Comparison of ENCODE assay signal across 12 cellular contexts in the genomic region with DNA sequence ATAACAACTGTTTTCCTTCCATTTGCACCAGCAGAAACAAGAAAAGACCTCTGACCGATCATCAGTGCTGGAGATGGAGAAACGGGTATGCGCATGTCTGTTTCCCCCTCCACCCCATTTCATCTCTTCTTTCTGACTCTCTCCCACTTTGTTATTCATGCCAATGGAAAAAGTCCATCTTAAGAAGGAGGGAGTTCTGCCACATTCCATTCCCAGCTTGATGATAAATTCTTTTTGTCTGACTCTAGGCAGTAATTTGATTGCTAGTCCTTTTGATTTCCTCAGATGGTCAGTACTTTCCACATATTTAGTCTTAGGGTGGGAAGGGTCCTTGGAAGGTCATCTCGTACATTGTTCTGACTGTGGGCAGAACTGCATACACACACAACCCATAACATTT.
DNase-seq lines count a peak whose midpoint lies in the region; ATAC-seq, FAIRE-seq and TF ChIP-seq lines count a peak whose summit lies in the region.
"Had no signal": no experiment of that assay in that cellular context is flagged by ENCODE, and none has a peak within 500 bp of the region (broad histone marks: within the 10 kb centered on the region; RNA-seq: fewer than 3 reads in every experiment).

No MANE protein-coding gene starts in this region.

- DNase-seq in GM23248 = peak; percentile 64
- DNase-seq in hepatocyte (ENCODE audit: low spot score) = no peak
- DNase-seq in sigmoid colon = no peak
- DNase-seq in activated effector memory CD4-positive, alpha-beta T cell treated with anti-CD3 and anti-CD28 coated beads, Interleukin-2, amount 50 U/mL, for 16 hours = no peak
- DNase-seq in H54 (ENCODE audit: insufficient read length, low spot score) = no peak
- DNase-seq: activated CD8-positive, alpha-beta memory T cell treated with anti-CD3 and anti-CD28 coated beads for 24 hours; amygdala; NCI-H1105 had no signal

- TF ChIP-seq POLR2A in sigmoid colon (IDR thresholded peaks at IDR 0.05) (no peak), H54 (IDR thresholded peaks at IDR 0.05; ENCODE audit: low read depth, low read length) (no peak)

- H3K27ac ChIP-seq in GM23248 = peak overlapping the region; percentile 19; the same call in 1 of the 2 replicates
- peak overlapping the region; percentile 97 for H3K27ac ChIP-seq in VCaP
- H3K27ac ChIP-seq in hepatocyte = peak overlapping the region; percentile 25
- H3K27ac ChIP-seq in sigmoid colon = peak overlapping the region; percentile 78 to 94 (median 85)

- 24 to 29% methylated on average over 4 of the region's 4 CpGs for WGBS in GM23248 (ENCODE audit: low coverage in 1 of 2, low lambda C conversion rate in 2 of 2, missing lambda C conversion rate in 2 of 2), 2 experiments
- 80% methylated on average over 4 of the region's 4 CpGs for WGBS in hepatocyte (ENCODE audit: low lambda C conversion rate, missing lambda C conversion rate)
- WGBS in sigmoid colon, 2 donors = 87 to 91% methylated on average over 4 of the region's 4 CpGs

- H3K4me2 ChIP-seq in GM23248 (ENCODE audit: unreplicated experiment) (peak overlapping the region; percentile 46), hepatocyte (no peak overlapping the region)

- TF ChIP-seq CTCF in VCaP (conservative IDR thresholded peaks at IDR 0.05) (no peak), hepatocyte (IDR thresholded peaks at IDR 0.05; ENCODE audit: poor library complexity) (no peak), sigmoid colon (IDR thresholded peaks at IDR 0.05) (no peak)

- H3K9me2 ChIP-seq in GM23248 (ENCODE audit: insufficient read depth) (no peaks in the 10 kb centered on the region), hepatocyte (replicated peaks; ENCODE audit: insufficient read depth) (no peaks in the 10 kb centered on the region)

- H3K36me3 ChIP-seq in GM23248 (ENCODE audit: low read depth) (no peaks in the 10 kb centered on the region), hepatocyte (replicated peaks; ENCODE audit: insufficient read depth, low read depth) (no peaks in the 10 kb centered on the region), sigmoid colon (peaks cover 12 to 87% (median 48%) of the 10 kb centered on the region in 4 donors)

- 0 out of 2 replicates have a peak overlapping the region, but pooled peaks have one; percentile 9 for H2AFZ ChIP-seq in GM23248
- H2AFZ ChIP-seq in hepatocyte = no peak overlapping the region

- no peaks in the 10 kb centered on the region for H3K79me2 ChIP-seq in GM23248 (ENCODE audit: insufficient read depth)
- no peaks in the 10 kb centered on the region for H3K79me2 ChIP-seq in hepatocyte

- H3K4me3 ChIP-seq in GM23248 (no peak overlapping the region), hepatocyte (no peak overlapping the region), sigmoid colon (no peak overlapping the region)

- H3K4me1 ChIP-seq in GM23248 (ENCODE audit: insufficient read depth) (peaks cover 36% of the 10 kb centered on the region), hepatocyte (ENCODE audit: insufficient read depth) (peaks cover 12% of the 10 kb centered on the region), sigmoid colon (peaks cover 0 to 100% (median 97%) of the 10 kb centered on the region in 4 donors)

- H3K9me3 ChIP-seq in GM23248 (ENCODE audit: low read depth) = no peaks in the 10 kb centered on the region
- no peaks in the 10 kb centered on the region for H3K9me3 ChIP-seq in hepatocyte (ENCODE audit: low read depth)
- H3K9me3 ChIP-seq in sigmoid colon = no peaks in the 10 kb centered on the region

- FAIRE-seq in H54 (lab: Jason Lieb, UNC) = no peak
- FAIRE-seq: GM19239 had no signal

- H3K27me3 ChIP-seq in GM23248 (replicated peaks; ENCODE audit: insufficient read depth) (no peaks in the 10 kb centered on the region), hepatocyte (no peaks in the 10 kb centered on the region), sigmoid colon (no peaks in the 10 kb centered on the region)

- H4K20me1 ChIP-seq in GM23248 (ENCODE audit: insufficient read depth) (no peaks in the 10 kb centered on the region), hepatocyte (ENCODE audit: insufficient read depth, poor library complexity, severe bottlenecking) (no peaks in the 10 kb centered on the region)

- H3K9ac ChIP-seq in GM23248 = no peak overlapping the region

- H3F3A ChIP-seq in GM23248 (ENCODE audit: insufficient read depth) = peaks cover 29% of the 10 kb centered on the region

- TF ChIP-seq EP300 in sigmoid colon (IDR thresholded peaks at IDR 0.05) = no peak

- ATAC-seq in GM21447 (IDR thresholded peaks at IDR 0.05; ENCODE audit: unreplicated experiment) (no peak), GM18858 (IDR thresholded peaks at IDR 0.05; ENCODE audit: unreplicated experiment) (no peak)

- intact Hi-C loops in sigmoid colon (cut with DNase I) = no loop called here

- in situ Hi-C loops in GM23248 (cut with MboI) = no loop called here

Comparison
In these comparisons a context has a peak if more than half of its experiments do, and no peak if none do; other contexts are left out.
1. H3K27ac ChIP-seq: peak in every context shown above with its lines; median percentile 97 in VCaP; 85 in sigmoid colon; 25 in hepatocyte; 19 in GM23248.